In the genomic region with DNA sequence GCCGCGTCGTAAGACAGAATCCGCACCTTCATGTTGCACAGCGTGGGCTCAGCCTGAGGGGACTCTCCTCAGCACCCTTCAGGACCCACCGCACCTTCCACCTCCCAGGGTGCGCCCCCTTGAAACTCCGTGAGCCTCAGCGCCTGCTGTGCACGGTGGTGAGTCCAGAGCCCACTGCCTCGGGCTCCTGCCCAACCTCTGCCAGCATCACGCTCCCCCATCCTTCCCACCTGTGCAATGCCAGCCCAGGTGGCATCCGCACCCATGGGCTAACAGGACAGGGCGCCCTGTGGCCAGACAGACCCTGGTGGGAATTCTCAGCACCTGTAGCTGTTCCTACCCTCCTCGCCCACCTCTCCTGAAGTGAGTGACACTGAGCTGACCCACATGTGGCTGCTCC, we compare ENCODE assay signal across 29 cellular contexts.
"Had no signal": no experiment of that assay in that cellular context is flagged by ENCODE, and none has a peak within 500 bp of the region (broad histone marks: within the 10 kb centered on the region; RNA-seq: fewer than 3 reads in every experiment).

No MANE protein-coding gene starts in this region.

- H3K27me3 ChIP-seq: brain microvascular endothelial cell had no signal

- H3K4me1 ChIP-seq: foreskin keratinocyte had no signal

- H3K4me3 Mint-ChIP-seq: activated B cell treated with CpG ODN at 0.5 μM for 24 hours; activated CD4-positive, alpha-beta memory T cell treated with anti-CD3 and anti-CD28 coated beads for 36 hours; activated CD4-positive, alpha-beta T cell treated with anti-CD3 and anti-CD28 coated beads, Interleukin-2, amount 10 ng/mL, durations not matched to agents 24 days and 14 days; activated CD8-positive, alpha-beta T cell treated with anti-CD3 and anti-CD28 coated beads, Interleukin-2, amount 10 ng/mL, durations not matched to agents 7 days and 5 days; activated naive CD8-positive, alpha-beta T cell; activated T-cell treated with anti-CD3 and anti-CD28 coated beads, Interleukin-2, amount 50 U/mL, for 4 hours; activated T-helper 17 cell treated with anti-CD3 and anti-CD28 coated beads, Interleukin-2, amount 50 U/mL, for 72 hours; central memory CD8-positive, alpha-beta T cell; dendritic cell treated with granulocyte-macrophage colony-stimulating factor and Interleukin-4, amounts not matched to agents 40 ng/mL and 50 ng/mL, for 4 days; endodermal cell; T-helper 17 cell; T-helper 2 cell treated with Interferon-gamma antibody and Interleukin-4, amounts not matched to agents 5 μg/mL and 100 μg/mL, for 36 hours had no signal

- ATAC-seq: activated CD4-positive, CD25-positive, alpha-beta regulatory T cell treated with anti-CD3 and anti-CD28 coated beads, Interleukin-2, amount 50 U/mL, for 24 hours; activated CD8-positive, alpha-beta T cell treated with anti-CD3 and anti-CD28 coated beads, Interleukin-2, amount 10 ng/mL, durations not matched to agents 7 days and 5 days; activated T-cell treated with anti-CD3 and anti-CD28 coated beads, Interleukin-2, amount 50 U/mL, for 4 hours; activated T-helper 17 cell treated with anti-CD3 and anti-CD28 coated beads, Interleukin-2, amount 50 U/mL, for 72 hours; foreskin keratinocyte; gastroesophageal sphincter; T-helper 17 cell had no signal

- H3K27ac Mint-ChIP-seq: activated B cell treated with CpG ODN at 0.5 μM for 24 hours; activated CD4-positive, alpha-beta memory T cell treated with anti-CD3 and anti-CD28 coated beads for 36 hours; activated CD4-positive, alpha-beta T cell treated with anti-CD3 and anti-CD28 coated beads, Interleukin-2, amount 10 ng/mL, durations not matched to agents 24 days and 14 days; activated CD8-positive, alpha-beta T cell treated with anti-CD3 and anti-CD28 coated beads, Interleukin-2, amount 10 ng/mL, durations not matched to agents 7 days and 5 days; activated naive CD8-positive, alpha-beta T cell; activated T-helper 17 cell treated with anti-CD3 and anti-CD28 coated beads, Interleukin-2, amount 50 U/mL, for 72 hours; dendritic cell treated with granulocyte-macrophage colony-stimulating factor and Interleukin-4, amounts not matched to agents 40 ng/mL and 50 ng/mL, for 4 days; endodermal cell; T-helper 17 cell; T-helper 2 cell treated with Interferon-gamma antibody and Interleukin-4, amounts not matched to agents 5 μg/mL and 100 μg/mL, for 36 hours had no signal

- DNase-seq: activated B cell treated with CpG ODN at 0.5 μM for 24 hours; activated CD4-positive, alpha-beta memory T cell treated with anti-CD3 and anti-CD28 coated beads for 36 hours; activated CD4-positive, alpha-beta T cell treated with anti-CD3 and anti-CD28 coated beads, Interleukin-2, amount 10 ng/mL, durations not matched to agents 24 days and 14 days; activated CD8-positive, alpha-beta T cell treated with anti-CD3 and anti-CD28 coated beads, Interleukin-2, amount 10 ng/mL, durations not matched to agents 7 days and 5 days; activated effector memory CD4-positive, alpha-beta T cell treated with Interleukin-2 at 50 U/mL for 16 hours; activated gamma-delta T cell treated with Interleukin-2 at 50 U/mL for 16 hours; activated naive CD4-positive, alpha-beta T cell treated with anti-CD3 and anti-CD28 coated beads, Interleukin-2, amount 50 U/mL, for 16 hours; activated naive CD4-positive, alpha-beta T cell treated with Interleukin-2 at 50 U/mL for 16 hours; activated T-cell treated with anti-CD3 and anti-CD28 coated beads, Interleukin-2, amount 50 U/mL, for 4 hours; amniotic stem cell; anterior cingulate cortex; brain microvascular endothelial cell; dorsolateral prefrontal cortex; effector memory CD4-positive, alpha-beta T cell; endodermal cell; foreskin keratinocyte; T-helper 1 cell; T-helper 17 cell; T1000; WERI-Rb-1 had no signal

- H3K27me3 Mint-ChIP-seq: activated B cell treated with CpG ODN at 0.5 μM for 24 hours; activated naive CD8-positive, alpha-beta T cell; activated T-helper 17 cell treated with anti-CD3 and anti-CD28 coated beads, Interleukin-2, amount 50 U/mL, for 72 hours; T-helper 17 cell had no signal

- H3K4me3 ChIP-seq: coronary artery, dorsolateral prefrontal cortex, esophagus muscularis mucosa, gastroesophageal sphincter had no signal

- H3K27ac ChIP-seq: brain microvascular endothelial cell, coronary artery, dorsolateral prefrontal cortex, esophagus muscularis mucosa, foreskin keratinocyte, gastroesophageal sphincter, WERI-Rb-1 had no signal
